Comparison of ENCODE assay signal across 16 cellular contexts in the genomic region with DNA sequence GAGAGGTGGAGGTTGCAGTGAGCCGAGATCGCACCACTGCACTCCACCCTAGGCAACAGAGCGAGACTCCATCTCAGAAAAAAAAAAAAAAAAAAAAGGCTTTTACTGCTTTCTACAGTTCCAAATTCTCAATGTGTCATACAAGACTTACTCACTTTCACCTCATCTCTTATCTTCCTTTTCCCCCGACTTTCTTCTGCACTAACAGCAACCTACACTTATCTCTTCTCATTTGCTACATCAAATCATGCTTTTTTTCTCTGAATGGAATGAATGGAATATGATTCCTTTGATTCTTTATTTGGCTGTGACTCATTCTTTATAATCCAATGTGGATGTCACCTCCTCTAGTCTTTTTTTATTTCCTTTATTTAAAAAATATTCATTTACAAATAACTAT.
DNase-seq lines count a peak whose midpoint lies in the region; ATAC-seq lines count a peak whose summit lies in the region.
"Had no signal": no experiment of that assay in that cellular context is flagged by ENCODE, and none has a peak within 500 bp of the region (broad histone marks: within the 10 kb centered on the region; RNA-seq: fewer than 3 reads in every experiment).

No MANE protein-coding gene starts in this region.

- H3K27ac Mint-ChIP-seq in activated T-helper 2 cell treated with anti-CD3 and anti-CD28 coated beads, Interferon-gamma antibody, Interleukin-2, Interleukin-4, amounts not matched to agents 10 μg/mL and 5 μg/mL and 100 μg/mL, durations not matched to agents 14 hours and 24 hours and 36 hours = no peak overlapping the region
- H3K27ac Mint-ChIP-seq: B cell; CD4-positive, alpha-beta T cell had no signal

- intact Hi-C loops in activated T-helper 2 cell treated with anti-CD3 and anti-CD28 coated beads, Interferon-gamma antibody, Interleukin-2, Interleukin-4, amounts not matched to agents 10 μg/mL and 5 μg/mL and 100 μg/mL, durations not matched to agents 14 hours and 24 hours and 36 hours (cut with micrococcal nuclease) = no loop called here

- H3K9me3 ChIP-seq in GM23248 (ENCODE audit: low read depth) = no peaks in the 10 kb centered on the region

- no peak overlapping the region for H3K27ac ChIP-seq in GM23248

- H3K36me3 Mint-ChIP-seq in activated T-helper 2 cell treated with anti-CD3 and anti-CD28 coated beads, Interferon-gamma antibody, Interleukin-2, Interleukin-4, amounts not matched to agents 10 μg/mL and 5 μg/mL and 100 μg/mL, durations not matched to agents 14 hours and 24 hours and 36 hours (ENCODE audit: low read depth) = peaks cover 12% of the 10 kb centered on the region

- no peaks in the 10 kb centered on the region for H3K36me3 ChIP-seq in GM23248 (ENCODE audit: low read depth)

- no peaks in the 10 kb centered on the region for H4K20me1 ChIP-seq in GM23248 (ENCODE audit: insufficient read depth)

- H3K9me2 ChIP-seq in GM23248 (ENCODE audit: insufficient read depth) = no peaks in the 10 kb centered on the region

- H2AFZ ChIP-seq in GM23248 = no peak overlapping the region

- H3K4me3 Mint-ChIP-seq in activated T-helper 2 cell treated with anti-CD3 and anti-CD28 coated beads, Interferon-gamma antibody, Interleukin-2, Interleukin-4, amounts not matched to agents 10 μg/mL and 5 μg/mL and 100 μg/mL, durations not matched to agents 14 hours and 24 hours and 36 hours (ENCODE audit: low read depth) = no peak overlapping the region
- H3K4me3 Mint-ChIP-seq: B cell; CD4-positive, alpha-beta T cell had no signal

- no peak overlapping the region for H3K4me3 ChIP-seq in GM23248
- H3K4me3 ChIP-seq: K562 had no signal

- no peaks in the 10 kb centered on the region for H3K27me3 ChIP-seq in GM23248 (replicated peaks; ENCODE audit: insufficient read depth)

- no peaks in the 10 kb centered on the region for H3K27me3 Mint-ChIP-seq in activated T-helper 2 cell treated with anti-CD3 and anti-CD28 coated beads, Interferon-gamma antibody, Interleukin-2, Interleukin-4, amounts not matched to agents 10 μg/mL and 5 μg/mL and 100 μg/mL, durations not matched to agents 14 hours and 24 hours and 36 hours (ENCODE audit: low read depth)
- H3K27me3 Mint-ChIP-seq: B cell; CD4-positive, alpha-beta T cell had no signal

- H3K4me2 ChIP-seq in GM23248 (ENCODE audit: unreplicated experiment) = no peak overlapping the region

- 0 out of 2 replicates have a peak, but pooled peaks cover 3% of the 10 kb centered on the region for H3K4me1 ChIP-seq in GM23248 (ENCODE audit: insufficient read depth)

- H3K9ac ChIP-seq in GM23248 = no peak overlapping the region

- WGBS in GM23248 (ENCODE audit: low coverage in 1 of 2, low lambda C conversion rate in 2 of 2, missing lambda C conversion rate in 2 of 2), 2 experiments = 92 to 96% methylated on average over 4 of the region's 4 CpGs

- H3F3A ChIP-seq in GM23248 (ENCODE audit: insufficient read depth) = no peaks in the 10 kb centered on the region

- no peak for ATAC-seq in HG02885 (IDR thresholded peaks at IDR 0.05; ENCODE audit: poor library complexity, unreplicated experiment)
- ATAC-seq: HCT116, K562 had no signal

- no peaks in the 10 kb centered on the region for H3K9me3 Mint-ChIP-seq in activated T-helper 2 cell treated with anti-CD3 and anti-CD28 coated beads, Interferon-gamma antibody, Interleukin-2, Interleukin-4, amounts not matched to agents 10 μg/mL and 5 μg/mL and 100 μg/mL, durations not matched to agents 14 hours and 24 hours and 36 hours
- H3K9me3 Mint-ChIP-seq: CD4-positive, alpha-beta T cell had no signal

- in situ Hi-C loops in GM23248 (cut with MboI) = no loop called here

- no peaks in the 10 kb centered on the region for H3K79me2 ChIP-seq in GM23248 (ENCODE audit: insufficient read depth)

- DNase-seq in A172 (ENCODE audit: low spot score) (peak; percentile 3), GM23248 (peak; percentile 1), amniotic epithelial cell (ENCODE audit: low read depth) (peak; percentile 10), iris pigment epithelial cell (ENCODE audit: low read depth) (peak; percentile 37), NCI-H1417 treated with DMSO at 0.1 percent for 48 hours (lab: John Stamatoyannopoulos, UW) (no peak)
- DNase-seq in activated T-helper 2 cell treated with anti-CD3 and anti-CD28 coated beads, Interferon-gamma antibody, Interleukin-2, Interleukin-4, amounts not matched to agents 10 μg/mL and 5 μg/mL and 100 μg/mL, durations not matched to agents 14 hours and 24 hours and 36 hours (ENCODE audit: low spot score) = no peak
- DNase-seq: 8988T; C1 segment of cervical spinal cord; CD4-positive, alpha-beta T cell; DND-41; GF-D8; Karpas-422 had no signal

- no peaks in the 10 kb centered on the region for H3K4me1 Mint-ChIP-seq in activated T-helper 2 cell treated with anti-CD3 and anti-CD28 coated beads, Interferon-gamma antibody, Interleukin-2, Interleukin-4, amounts not matched to agents 10 μg/mL and 5 μg/mL and 100 μg/mL, durations not matched to agents 14 hours and 24 hours and 36 hours (ENCODE audit: low read depth)
- H3K4me1 Mint-ChIP-seq: B cell had no signal

Comparison
In these comparisons a context has a peak if more than half of its experiments do, and no peak if none do; other contexts are left out.
1. DNase-seq: peak in A172 (single experiment), GM23248 (single experiment), amniotic epithelial cell (single experiment) and iris pigment epithelial cell (single experiment); none in NCI-H1417 treated with DMSO at 0.1 percent for 48 hours (single experiment) and activated T-helper 2 cell treated with anti-CD3 and anti-CD28 coated beads, Interferon-gamma antibody, Interleukin-2, Interleukin-4, amounts not matched to agents 10 μg/mL and 5 μg/mL and 100 μg/mL, durations not matched to agents 14 hours and 24 hours and 36 hours (single experiment).